In the genomic region with DNA sequence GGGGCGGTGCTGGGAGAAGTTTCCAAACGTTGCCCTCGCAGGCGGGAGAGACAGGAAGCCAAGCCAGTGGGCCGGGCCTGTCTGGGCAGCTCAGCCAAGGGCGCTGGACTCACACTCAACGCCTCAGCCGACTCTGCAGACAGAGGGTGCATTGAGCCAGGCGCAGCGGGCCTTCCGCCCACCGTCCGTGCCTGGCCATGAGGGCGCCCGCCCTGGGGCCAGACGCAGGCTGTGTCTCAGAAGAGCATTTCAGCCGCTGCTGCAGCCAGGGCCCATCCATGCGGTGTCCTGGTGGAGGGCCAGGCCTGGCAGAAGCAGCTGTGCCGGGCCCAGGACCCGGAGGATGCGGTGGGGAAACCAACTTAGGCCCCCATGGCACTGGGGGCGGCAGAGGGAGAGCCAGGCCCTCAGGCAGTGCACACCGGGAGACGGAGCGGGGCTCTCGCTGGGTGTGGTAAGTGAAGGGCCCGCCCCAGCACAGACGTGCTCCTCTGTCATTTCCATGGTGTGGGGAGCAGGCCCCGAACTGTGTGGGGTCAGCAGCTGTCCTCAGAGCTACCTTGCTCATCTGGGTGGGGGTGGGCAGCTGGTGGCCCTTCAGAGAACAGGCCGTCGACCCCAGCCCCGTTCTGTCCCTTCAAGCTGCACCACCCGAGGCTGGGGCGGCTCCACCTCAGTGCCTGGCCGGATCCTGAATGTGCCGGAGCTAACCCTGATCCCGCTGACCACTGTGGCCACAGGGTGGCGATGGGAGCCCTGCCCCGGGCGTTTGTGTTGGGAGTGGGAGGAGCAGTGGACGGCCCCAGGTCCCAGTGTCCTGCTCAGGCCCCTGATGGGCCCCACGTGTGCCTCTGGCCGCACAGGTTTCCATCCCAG, we compare ENCODE assay signal across 9 cellular contexts. TPM values are rescaled to one million over a fixed set of nuclear protein-coding genes. Genes with fewer than 3 reads are reported as not detected.
DNase-seq lines count a peak whose midpoint lies in the region; ATAC-seq and TF ChIP-seq lines count a peak whose summit lies in the region.
"Had no signal": no experiment of that assay in that cellular context is flagged by ENCODE, and none has a peak within 500 bp of the region (broad histone marks: within the 10 kb centered on the region; RNA-seq: fewer than 3 reads in every experiment).

No MANE protein-coding gene starts in this region.

- H3K18ac ChIP-seq in mesendoderm (ENCODE audit: low read length): no peak overlapping the region

- H2BK15ac ChIP-seq in mesendoderm (replicated peaks; ENCODE audit: low read depth): no peak overlapping the region

- H2BK120ac ChIP-seq in mesendoderm (ENCODE audit: low read depth, low read length): no peak overlapping the region

- peaks cover 21% of the 10 kb centered on the region for H3K4me1 ChIP-seq in ACC112 (ENCODE audit: control insufficient read depth, insufficient read depth, low read length, unreplicated experiment)
- peaks cover 12% of the 10 kb centered on the region; the same call in 1 of the 2 replicates for H3K4me1 ChIP-seq in PC-3 (ENCODE audit: insufficient read depth, low read length)
- H3K4me1 ChIP-seq in mesendoderm (ENCODE audit: control insufficient read depth, low read depth, low read length): no peaks in the 10 kb centered on the region

- H2AFZ ChIP-seq in ACC112 (ENCODE audit: low read length, unreplicated experiment): no peak overlapping the region
- H2AFZ ChIP-seq in PC-3 (ENCODE audit: low read length): peak overlapping the region; percentile 54; the same call in 1 of the 2 replicates

- H3K4ac ChIP-seq in mesendoderm (ENCODE audit: low read depth, low read length): no peak overlapping the region

- H4K20me1 ChIP-seq in PC-3 (ENCODE audit: low read length): no peaks in the 10 kb centered on the region

- H3K27ac ChIP-seq in ACC112 (ENCODE audit: low read depth, low read length) (peak overlapping the region; percentile 35; the same call in 1 of the 2 replicates), PC-3 (ENCODE audit: low read length) (no peak overlapping the region), mesendoderm (ENCODE audit: low read depth, low read length) (no peak overlapping the region)

- H4K8ac ChIP-seq in mesendoderm (ENCODE audit: low read depth, low read length): no peak overlapping the region

- POLR2A ChIA-PET in PC-3 (lab: Charles Lee; ENCODE audit: unreplicated experiment): interaction anchor here (0.5 to 1.3 kb wide), 4 partner anchors 8 to 18 kb away, joined by 3 to 7 read pairs (median 6); a partner anchor contains a TSS

- DNase-seq in PC-3: peak; percentile 57
- DNase-seq in epithelial cell of esophagus (ENCODE audit: low read depth): peak; percentile 60
- peak; percentile 60 for DNase-seq in mesendoderm
- DNase-seq in activated CD4-positive, alpha-beta T cell treated with anti-CD3 and anti-CD28 coated beads, Interleukin-2, amount 50 U/mL, for 1 hour: no peak

- intact Hi-C loops in PC-3 (cut with micrococcal nuclease): loop anchor here (2.0 kb wide), 1 partner anchor 17 kb away; a partner anchor contains a TSS

- BruUV-seq in PC-3 (replicated peaks; lab: Mats Ljungman, UMichigan): no TSS peak

- H3K36me3 ChIP-seq in ACC112 (ENCODE audit: insufficient read depth, low read length): no peaks in the 10 kb centered on the region
- no peaks in the 10 kb centered on the region for H3K36me3 ChIP-seq in PC-3 (ENCODE audit: low read depth, low read length)
- H3K36me3 ChIP-seq in mesendoderm (ENCODE audit: control insufficient read depth, insufficient read depth, low read length): no peaks in the 10 kb centered on the region

- H3K9ac ChIP-seq in PC-3 (ENCODE audit: low read length): peak overlapping the region; percentile 26; the same call in 1 of the 2 replicates
- peak overlapping the region; percentile 19 for H3K9ac ChIP-seq in mesendoderm (ENCODE audit: low read length)

- H3K56ac ChIP-seq in mesendoderm (ENCODE audit: low read length): peak overlapping the region; percentile 60

- H3K9me3 ChIP-seq in PC-3 (ENCODE audit: low read length): no peaks in the 10 kb centered on the region
- H3K9me3 ChIP-seq: BLaER1 treated with 17β-estradiol and CSF1 and Interleukin-3, amounts not matched to agents 10 nM and 100 nM had no signal

- no peak overlapping the region for H3K23ac ChIP-seq in mesendoderm (ENCODE audit: low read length)

- H3K79me1 ChIP-seq in mesendoderm (ENCODE audit: low read length): no peaks in the 10 kb centered on the region

- H3K79me2 ChIP-seq in ACC112 (ENCODE audit: control insufficient read depth, insufficient read depth, low read length, unreplicated experiment) (no peaks in the 10 kb centered on the region), PC-3 (ENCODE audit: low read length) (no peaks in the 10 kb centered on the region), mesendoderm (ENCODE audit: control insufficient read depth, insufficient read depth, low read length) (no peaks in the 10 kb centered on the region)

- H3K9me2 ChIP-seq in PC-3 (replicated peaks; ENCODE audit: low read length): no peaks in the 10 kb centered on the region

- no peak overlapping the region for H2AK5ac ChIP-seq in mesendoderm (ENCODE audit: low read length)

- ATAC-seq in PC-3 (peak; percentile 79), HG03108 (IDR thresholded peaks at IDR 0.05; ENCODE audit: unreplicated experiment) (no peak), GM18909 (IDR thresholded peaks at IDR 0.05; ENCODE audit: poor library complexity, unreplicated experiment) (no peak), HG02759 (IDR thresholded peaks at IDR 0.05; ENCODE audit: unreplicated experiment) (no peak)

- no peak overlapping the region for H4K5ac ChIP-seq in mesendoderm (ENCODE audit: low read length)

- H3K4me2 ChIP-seq in PC-3 (ENCODE audit: low read length): peak overlapping the region; percentile 72
- no peak overlapping the region for H3K4me2 ChIP-seq in mesendoderm (ENCODE audit: low read length)
- H3K4me2 ChIP-seq: BLaER1 treated with 17β-estradiol and CSF1 and Interleukin-3, amounts not matched to agents 10 nM and 100 nM had no signal

- H3F3A ChIP-seq in PC-3 (ENCODE audit: low read length, unreplicated experiment): no peaks in the 10 kb centered on the region

- no CpG with 5 or more reads among the region's 43 CpGs for WGBS in mesendoderm (ENCODE audit: extremely low coverage, insufficient coverage, low lambda C conversion rate)

- H3K4me3 ChIP-seq in ACC112 (ENCODE audit: low read depth, low read length) (peak overlapping the region; percentile 62), PC-3 (ENCODE audit: low read length) (peak overlapping the region; percentile 56), epithelial cell of esophagus (ENCODE audit: low read length) (no peak overlapping the region), mesendoderm (ENCODE audit: low read length) (no peak overlapping the region)
- H3K4me3 ChIP-seq: BLaER1 treated with 17β-estradiol and CSF1 and Interleukin-3, amounts not matched to agents 10 nM and 100 nM had no signal

- H2BK5ac ChIP-seq in mesendoderm (ENCODE audit: low read length): no peak overlapping the region

- CTCF ChIA-PET in PC-3 (lab: Charles Lee): interaction anchor here (1.0 kb wide), 2 partner anchors 18 to 54 kb away, joined by 3 to 13 read pairs; a partner anchor contains a TSS

- H3K27me3 ChIP-seq in ACC112 (ENCODE audit: insufficient read depth, low read length) (no peaks in the 10 kb centered on the region), PC-3 (ENCODE audit: low read length) (no peaks in the 10 kb centered on the region), mesendoderm (ENCODE audit: insufficient read depth, low read length, poor library complexity) (no peaks in the 10 kb centered on the region)
- H3K27me3 ChIP-seq: BLaER1 treated with 17β-estradiol and CSF1 and Interleukin-3, amounts not matched to agents 10 nM and 100 nM had no signal

- TF ChIP-seq CTCF in PC-3 (conservative IDR thresholded peaks at IDR 0.05; ENCODE audit: low read depth, low read length) (peak; percentile 51), epithelial cell of esophagus (IDR thresholded peaks at IDR 0.05; ENCODE audit: insufficient read depth, low read depth, low read length, missing control alignments) (no peak)

RNA-seq across cellular contexts. Expression of a gene that starts 18.0 kb away (rescaled TPM):
- total RNA-seq in PC-3 (2014; rRNA removed): 51.4 and 64.9 TPM in 2 replicates
- 18.9 TPM for polyA plus RNA-seq in mesendoderm (2013, experiment 1 of 2)
- polyA plus RNA-seq in mesendoderm (2013, experiment 2 of 2): 19.7 TPM

RNA-seq across cellular contexts. Expression of a gene that starts 18.2 kb away (rescaled TPM):
- total RNA-seq in PC-3 (2014; rRNA removed): 26.9 and 27.8 TPM in 2 replicates
- 8.2 TPM for polyA plus RNA-seq in mesendoderm (2013, experiment 1 of 2)
- polyA plus RNA-seq in mesendoderm (2013, experiment 2 of 2): 8.6 TPM

RNA-seq across cellular contexts. Expression of a gene that starts 27.9 kb away (rescaled TPM):
- 0.52 and 1.1 TPM in 2 replicates for total RNA-seq in PC-3 (2014; rRNA removed)
- 0.29 TPM for polyA plus RNA-seq in mesendoderm (2013, experiment 1 of 2)
- 0.20 TPM for polyA plus RNA-seq in mesendoderm (2013, experiment 2 of 2)

RNA-seq across cellular contexts. Expression of a gene that starts 41.6 kb away (rescaled TPM):
- total RNA-seq in PC-3 (2014; rRNA removed): 0.04 TPM in 1 of 2 replicates, not detected in the other
- under 0.01 TPM for polyA plus RNA-seq in mesendoderm (2013, experiment 1 of 2)
- polyA plus RNA-seq in mesendoderm (2013, experiment 2 of 2): under 0.01 TPM

RNA-seq across cellular contexts. Expression of a gene that starts 54.5 kb away (rescaled TPM):
- total RNA-seq in PC-3 (2014; rRNA removed): 7.5 and 7.8 TPM in 2 replicates
- polyA plus RNA-seq in mesendoderm (2013, experiment 1 of 2): 12.5 TPM
- polyA plus RNA-seq in mesendoderm (2013, experiment 2 of 2): 12.5 TPM

Comparison
In these comparisons a context has a peak if more than half of its experiments do, and no peak if none do; other contexts are left out.
1. H3K4me3 ChIP-seq: peak in ACC112 (single experiment) and PC-3 (single experiment); none in epithelial cell of esophagus (single experiment) and mesendoderm (single experiment).